In the genomic region with DNA sequence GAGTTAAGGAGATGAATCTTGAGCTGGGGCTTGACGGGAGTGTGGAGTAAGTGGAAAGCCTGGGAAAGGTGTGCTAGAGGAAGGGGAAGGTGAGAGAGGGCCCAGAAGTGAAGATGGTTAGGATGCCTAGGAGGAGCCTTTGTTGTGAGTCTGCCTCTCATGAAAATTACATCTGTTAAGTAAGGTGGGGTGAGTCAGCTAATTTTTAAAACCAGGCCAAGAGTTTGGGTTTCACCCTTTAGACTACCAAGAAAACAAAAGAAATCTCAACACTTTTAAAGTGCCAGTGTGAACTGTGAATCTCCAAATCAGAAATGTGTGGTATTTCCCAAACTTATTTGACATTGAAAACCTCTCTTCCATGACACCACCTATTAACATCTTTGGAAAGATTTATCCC, we compare ENCODE assay signal across 20 cellular contexts.
"Had no signal": no experiment of that assay in that cellular context is flagged by ENCODE, and none has a peak within 500 bp of the region (broad histone marks: within the 10 kb centered on the region; RNA-seq: fewer than 3 reads in every experiment).

No MANE protein-coding gene starts in this region.

- H3K4me1 ChIP-seq: ascending aorta, uterus had no signal

- H3K4me1 Mint-ChIP-seq: activated B cell treated with CpG ODN at 0.5 μM for 24 hours; activated naive CD4-positive, alpha-beta T cell treated with anti-CD3 and anti-CD28 coated beads, Interleukin-2, amount 10 ng/mL, durations not matched to agents 7 days and 5 days had no signal

- ATAC-seq: natural killer cell treated with Interleukin-12 subunit alpha and Interleukin-12 subunit beta and Interleukin-15 and Interleukin-18, amount 100 ng/mL, for 72 hours; right cardiac atrium had no signal

- H3K27me3 Mint-ChIP-seq: activated B cell treated with CpG ODN at 0.5 μM for 24 hours; activated CD4-positive, alpha-beta T cell treated with anti-CD3 and anti-CD28 coated beads, Interleukin-2, amount 10 ng/mL, durations not matched to agents 7 days and 5 days; natural killer cell treated with Interleukin-12 subunit alpha and Interleukin-12 subunit beta and Interleukin-15 and Interleukin-18, amount 100 ng/mL, for 72 hours; progenitor cell of endocrine pancreas had no signal

- H3K27me3 ChIP-seq: ascending aorta, cardiac muscle cell, tibial nerve, uterus had no signal

- H3K27ac ChIP-seq: ascending aorta, cardiac muscle cell, tibial nerve, uterus had no signal

- DNase-seq: activated B cell treated with CpG ODN at 0.5 μM for 24 hours; activated CD4-positive, alpha-beta T cell treated with anti-CD3 and anti-CD28 coated beads, Interleukin-2, amount 10 ng/mL, durations not matched to agents 7 days and 5 days; activated CD8-positive, alpha-beta memory T cell treated with anti-CD3 and anti-CD28 coated beads for 24 hours; activated naive CD4-positive, alpha-beta T cell treated with anti-CD3 and anti-CD28 coated beads, Interleukin-2, amount 10 ng/mL, durations not matched to agents 7 days and 5 days; kidney glomerular epithelial cell; mesendoderm; nucleus accumbens; right cardiac atrium; stimulated activated CD4-positive, alpha-beta T cell treated with anti-CD3 and anti-CD28 coated beads, Interleukin-4, amount 100 ng/mL, for 4 hours; stimulated activated CD8-positive, alpha-beta memory T cell treated with anti-CD3 and anti-CD28 coated beads, Interleukin-4, amount 100 ng/mL, for 48 hours; stimulated activated naive CD4-positive, alpha-beta T cell treated with Interleukin-2 at 50 U/mL for 16 hours; substantia nigra; uterus had no signal

- H3K4me3 ChIP-seq: ascending aorta, cardiac muscle cell, smooth muscle cell, tibial nerve, uterus had no signal

- H3K36me3 ChIP-seq: ascending aorta, cardiac muscle cell, uterus had no signal

- H3K27ac Mint-ChIP-seq: activated B cell treated with CpG ODN at 0.5 μM for 24 hours; activated CD4-positive, alpha-beta T cell treated with anti-CD3 and anti-CD28 coated beads, Interleukin-2, amount 10 ng/mL, durations not matched to agents 7 days and 5 days; activated naive CD4-positive, alpha-beta T cell treated with anti-CD3 and anti-CD28 coated beads, Interleukin-2, amount 10 ng/mL, durations not matched to agents 7 days and 5 days; activated T-helper 2 cell treated with anti-CD3 and anti-CD28 coated beads, Interferon-gamma antibody, Interleukin-2, Interleukin-4, amounts not matched to agents 10 μg/mL and 5 μg/mL and 100 μg/mL, durations not matched to agents 14 hours and 24 hours and 36 hours; natural killer cell treated with Interleukin-12 subunit alpha and Interleukin-12 subunit beta and Interleukin-15 and Interleukin-18, amount 100 ng/mL, for 72 hours; progenitor cell of endocrine pancreas had no signal

- H3K4me3 Mint-ChIP-seq: activated B cell treated with CpG ODN at 0.5 μM for 24 hours; activated CD4-positive, alpha-beta T cell treated with anti-CD3 and anti-CD28 coated beads, Interleukin-2, amount 10 ng/mL, durations not matched to agents 7 days and 5 days; activated naive CD4-positive, alpha-beta T cell treated with anti-CD3 and anti-CD28 coated beads, Interleukin-2, amount 10 ng/mL, durations not matched to agents 7 days and 5 days; natural killer cell treated with Interleukin-12 subunit alpha and Interleukin-12 subunit beta and Interleukin-15 and Interleukin-18, amount 100 ng/mL, for 72 hours had no signal
